In the genomic region with DNA sequence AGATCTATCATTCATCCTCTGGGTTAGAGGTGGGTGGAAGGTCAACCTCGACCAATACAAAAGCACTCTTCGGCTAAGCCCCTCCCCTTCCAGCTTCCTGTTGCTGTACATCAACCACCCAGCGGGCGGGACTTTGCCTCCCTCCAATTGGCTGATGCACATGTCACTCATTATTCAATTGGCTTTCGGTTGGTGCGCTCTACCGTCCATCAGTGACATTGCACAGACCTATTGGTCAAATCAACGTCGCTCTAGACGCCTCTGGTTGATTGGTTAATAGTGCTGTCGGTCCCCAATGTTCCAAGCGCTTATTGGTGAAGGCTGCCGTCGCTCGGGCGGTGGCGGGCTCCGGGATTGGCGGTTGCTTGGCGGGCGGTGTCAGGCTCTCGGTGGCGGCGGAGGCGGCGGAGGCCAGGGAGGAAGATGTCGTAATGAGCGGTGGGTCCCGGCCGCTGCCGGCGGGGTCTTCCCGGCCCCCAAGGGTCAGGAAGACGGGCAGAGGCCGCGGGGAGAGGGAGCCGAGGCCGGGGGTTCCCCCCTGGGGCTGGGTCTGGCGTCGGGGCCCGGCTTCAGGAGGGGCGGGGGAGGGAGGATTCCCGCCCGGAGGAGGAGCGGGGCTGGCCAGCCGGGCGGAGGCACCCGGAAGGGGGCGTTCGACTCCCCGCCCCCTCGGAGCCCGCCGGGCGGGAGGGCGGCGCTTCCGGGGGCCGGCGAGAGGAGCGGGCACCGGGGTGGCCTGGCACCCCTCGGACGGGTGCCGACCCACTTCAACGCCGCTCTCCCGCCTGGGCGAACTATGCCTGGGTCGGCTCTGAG, we compare ENCODE assay signal across 8 cellular contexts. TPM values are rescaled to one million over a fixed set of nuclear protein-coding genes. Genes with fewer than 3 reads are reported as not detected.
DNase-seq lines count a peak whose midpoint lies in the region; ATAC-seq and TF ChIP-seq lines count a peak whose summit lies in the region.

A gene (plus strand): TSS at position 381 of the 816 bp plus-strand sequence. CDS start 51 bp downstream, at position 432.

- intact Hi-C loops in T-helper 2 cell treated with Interferon-gamma antibody and Interleukin-4, amounts not matched to agents 100 ng/mL and 5 ng/mL, for 36 hours (cut with micrococcal nuclease): loop anchor here (1.0 to 5.0 kb wide), 8 partner anchors 45 to 1011 kb away; a partner anchor contains a TSS
- intact Hi-C loops in psoas muscle (cut with DNase I) (loop anchor here in 1 of 2 donors (1.0 to 5.0 kb wide), 2 partner anchors 51 to 74 kb away; no protein-coding TSS in a partner anchor), uterus (cut with DNase I; ENCODE audit: low total_unique reads) (no loop called here)

- WGBS in psoas muscle, 3 donors: 0 to 1% (median 0%) methylated on average over 53 to 70 of the region's 70 CpGs

- H3K36me3 ChIP-seq in right atrium auricular region (no peaks in the 10 kb centered on the region), psoas muscle (ENCODE audit: insufficient read depth in 1 of 2, low read depth in 1 of 2) (peaks cover 0 to 12% of the 10 kb centered on the region in 2 donors), uterus (no peaks in the 10 kb centered on the region)

- ATAC-seq in GM18499 (IDR thresholded peaks at IDR 0.05; ENCODE audit: insufficient read depth, unreplicated experiment) (peak; percentile 91), HG02943 (IDR thresholded peaks at IDR 0.05; ENCODE audit: low read depth, unreplicated experiment) (peak; percentile 91), psoas muscle (peak; percentile 90 to 94 (median 92))

- H3K9me3 ChIP-seq in right atrium auricular region (no peaks in the 10 kb centered on the region), psoas muscle (no peaks in the 10 kb centered on the region), uterus (no peaks in the 10 kb centered on the region)

- TF ChIP-seq POLR2A in uterus (IDR thresholded peaks at IDR 0.05): peak; percentile 72 to 83

- TF ChIP-seq CTCF in right atrium auricular region (IDR thresholded peaks at IDR 0.05): no peak
- peak; percentile 7 for TF ChIP-seq CTCF in psoas muscle (IDR thresholded peaks at IDR 0.05)
- peak in 2 of 4 experiments; percentile 8 to 46 for TF ChIP-seq CTCF in uterus (IDR thresholded peaks at IDR 0.05)

- H3K27ac ChIP-seq in right atrium auricular region (peak within 1 kb of the TSS; percentile 99 to 100), psoas muscle (peak within 1 kb of the TSS; percentile 97), uterus (peak within 1 kb of the TSS; percentile 99 to 100)

- DNase-seq in NCI-H187 treated with DMSO at 0.1 percent for 48 hours (lab: John Stamatoyannopoulos, UW): peak; percentile 97
- peak; percentile 94 to 100 (median 100) for DNase-seq in anterior cingulate cortex (lab: John Stamatoyannopoulos, UW)
- peak; percentile 100 for DNase-seq in right atrium auricular region (ENCODE audit: low spot score)
- peak; percentile 99 for DNase-seq in psoas muscle
- peak; percentile 100 for DNase-seq in uterus

- H3K4me3 ChIP-seq in right atrium auricular region: peak within 1 kb of the TSS; percentile 69 to 92
- H3K4me3 ChIP-seq in psoas muscle: peak within 1 kb of the TSS; percentile 82
- H3K4me3 ChIP-seq in uterus: peak within 1 kb of the TSS; percentile 81 to 87

- H3K27me3 ChIP-seq in right atrium auricular region (no peaks in the 10 kb centered on the region), psoas muscle (ENCODE audit: insufficient read depth in 3 of 3, low read length in 2 of 3) (no peaks in the 10 kb centered on the region), uterus (no peaks in the 10 kb centered on the region)

- H3K4me1 ChIP-seq in right atrium auricular region: peaks cover 0 to 49% of the 10 kb centered on the region in 2 donors
- H3K4me1 ChIP-seq in psoas muscle: peaks cover 51% of the 10 kb centered on the region
- H3K4me1 ChIP-seq in uterus: peaks cover 3 to 8% of the 10 kb centered on the region in 2 donors

RNA-seq across cellular contexts. Expression of the gene that starts here (rescaled TPM):
- total RNA-seq in T-helper 2 cell treated with Interferon-gamma antibody and Interleukin-4, amounts not matched to agents 100 ng/mL and 5 ng/mL, for 36 hours: 30.8 and 32.8 TPM in 2 replicates
- total RNA-seq in right atrium auricular region (10 to 100 TPM; 11.7 to 12.8 TPM), psoas muscle (10 to 100 TPM; 10.8 to 16.1 (median 12.8) TPM), uterus (10 to 100 TPM in 1 of 4 donors, 1 to 10 TPM in 2, under 1 TPM in 1; 0.88 to 18.7 (median 1.3) TPM)
- polyA plus RNA-seq in psoas muscle: 10 to 100 TPM in 1 of 3 donors, 1 to 10 TPM in 2; 6.2 to 10.2 (median 7.2) TPM

Comparison
In these comparisons a context has a peak if more than half of its experiments do, and no peak if none do; other contexts are left out.
1. Peak in every context shown above with its lines: DNase-seq, ATAC-seq, H3K4me3 ChIP-seq and H3K27ac ChIP-seq.